25 cellular contexts compared by ENCODE assay signal in the genomic region with DNA sequence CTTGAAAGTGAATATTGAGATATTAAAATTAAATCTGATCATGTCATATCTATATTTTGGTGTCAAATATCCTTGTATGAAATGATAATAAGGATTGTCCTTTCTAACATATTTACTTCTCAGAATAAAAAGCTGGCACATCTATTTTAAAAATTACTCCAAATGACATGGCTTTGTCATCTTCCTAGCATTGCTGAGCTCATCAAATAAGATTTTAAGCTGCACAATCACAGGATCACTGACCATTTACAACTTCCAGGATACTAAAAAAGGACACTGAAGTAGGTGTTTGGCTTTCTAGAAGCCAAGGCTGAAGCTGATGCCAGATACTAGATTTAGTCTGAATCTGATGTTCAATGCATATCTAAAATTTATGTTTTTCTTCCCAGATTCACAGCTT.
"Had no signal": no experiment of that assay in that cellular context is flagged by ENCODE, and none has a peak within 500 bp of the region (broad histone marks: within the 10 kb centered on the region; RNA-seq: fewer than 3 reads in every experiment).

No MANE protein-coding gene starts in this region.

- DNase-seq: stimulated activated CD4-positive, alpha-beta T cell treated with anti-CD3 and anti-CD28 coated beads, Interleukin-2, amount 100 ng/mL, for 48 hours; stimulated activated CD4-positive, alpha-beta T cell treated with anti-CD3 and anti-CD28 coated beads, Interleukin-4, amount 100 ng/mL, for 1 hour; stimulated activated CD4-positive, alpha-beta T cell treated with anti-CD3 and anti-CD28 coated beads, Interleukin-4, amount 100 ng/mL, for 24 hours; stimulated activated CD4-positive, alpha-beta T cell treated with anti-CD3 and anti-CD28 coated beads, Interleukin-4, amount 100 ng/mL, for 4 hours; stimulated activated CD8-positive, alpha-beta memory T cell treated with anti-CD3 and anti-CD28 coated beads, Interleukin-4, amount 100 ng/mL, for 48 hours; stimulated activated naive B cell treated with anti-CD40 and anti-IgM and Interleukin-4, amounts not matched to agents 10 μg/mL and 1 μg/mL and 100 μg/mL, for 72 hours; stimulated activated naive CD4-positive, alpha-beta T cell; stimulated activated naive CD4-positive, alpha-beta T cell treated with Interleukin-2 at 50 U/mL for 16 hours; stimulated activated naive CD8-positive, alpha-beta T cell treated with anti-CD3 and anti-CD28 coated beads, Interleukin-15, amount 100 ng/mL, for 72 hours; stimulated activated naive CD8-positive, alpha-beta T cell treated with anti-CD3 and anti-CD28 coated beads, Interleukin-15, Interleukin-2, amounts not matched to agents 100 U/mL and 50 U/mL, for 24 hours; stomach; substantia nigra; testis; thyroid gland; tibial artery; transverse colon; trophoblast cell; upper lobe of left lung; upper lobe of right lung; uterus had no signal

- H3K36me3 ChIP-seq: stomach, thoracic aorta, thyroid gland, tibial artery, tibial nerve, transverse colon, upper lobe of left lung, upper lobe of right lung, uterus, vagina had no signal

- H3K4me1 ChIP-seq: stomach, testis, thyroid gland, tibial artery, tibial nerve, upper lobe of left lung, upper lobe of right lung, uterus, vagina had no signal

- H3K4me3 ChIP-seq: stomach, testis, thoracic aorta, thyroid gland, tibial artery, tibial nerve, transverse colon, upper lobe of left lung, upper lobe of right lung, uterus, vagina had no signal

- H3K9me3 ChIP-seq: stomach, testis, thoracic aorta, thyroid gland, tibial artery, tibial nerve, transverse colon, upper lobe of left lung, upper lobe of right lung, uterus, vagina had no signal

- H3K27me3 ChIP-seq: stomach, testis, thyroid gland, tibial artery, tibial nerve, transverse colon, upper lobe of left lung, upper lobe of right lung, uterus, vagina had no signal

- ATAC-seq: stimulated activated effector memory CD8-positive, alpha-beta T cell treated with anti-CD3 and anti-CD28 coated beads, Interleukin-12 subunit alpha, Interleukin-12 subunit beta, amount 100 ng/mL, for 72 hours; stimulated activated memory B cell treated with anti-CD40 and anti-IgM and Interleukin-4, amounts not matched to agents 10 μg/mL and 1 μg/mL and 100 μg/mL, for 72 hours; stimulated activated naive B cell treated with anti-CD40 and anti-IgM and Interleukin-4, amounts not matched to agents 10 μg/mL and 1 μg/mL and 100 μg/mL, for 72 hours; stimulated activated naive CD8-positive, alpha-beta T cell treated with anti-CD3 and anti-CD28 coated beads, Interleukin-15, amount 100 ng/mL, for 72 hours; stimulated activated naive CD8-positive, alpha-beta T cell treated with anti-CD3 and anti-CD28 coated beads, Interleukin-15, Interleukin-2, amounts not matched to agents 100 U/mL and 50 U/mL, for 24 hours; upper lobe of right lung had no signal

- H3K27ac ChIP-seq: stomach, testis, thoracic aorta, thyroid gland, tibial artery, tibial nerve, transverse colon, upper lobe of left lung, upper lobe of right lung, uterus, vagina had no signal
